ENCODE assay signal across 8 cellular contexts in genomic region chr15:43872416-43873020, GRCh38. TPM values are rescaled to one million over a fixed set of nuclear protein-coding genes. Genes with fewer than 3 reads are reported as not detected.
DNase-seq lines count a peak whose midpoint lies in the region; ATAC-seq and TF ChIP-seq lines count a peak whose summit lies in the region.

No MANE protein-coding gene starts in this region.

- H3K27ac Mint-ChIP-seq in Calu3 (ENCODE audit: unreplicated experiment): no peak overlapping the region
- H3K27ac Mint-ChIP-seq in stimulated activated effector memory CD8-positive, alpha-beta T cell treated with anti-CD3 and anti-CD28 coated beads, Interleukin-12 subunit alpha, Interleukin-12 subunit beta, amount 100 ng/mL, for 72 hours: no peak overlapping the region

- no peak overlapping the region for H3K4me3 Mint-ChIP-seq in Calu3 (ENCODE audit: low read depth, unreplicated experiment)
- no peak overlapping the region for H3K4me3 Mint-ChIP-seq in stimulated activated effector memory CD8-positive, alpha-beta T cell treated with anti-CD3 and anti-CD28 coated beads, Interleukin-12 subunit alpha, Interleukin-12 subunit beta, amount 100 ng/mL, for 72 hours

- BruUV-seq in Calu3 (replicated peaks; lab: Mats Ljungman, UMichigan): no TSS peak

- no peak overlapping the region for H3K27ac ChIP-seq in Peyer's patch

- H3K4me1 ChIP-seq in Peyer's patch: no peaks in the 10 kb centered on the region

- TF ChIP-seq POLR2A in Peyer's patch (IDR thresholded peaks at IDR 0.05): no peak

- H3K4me1 Mint-ChIP-seq in Calu3 (ENCODE audit: low read depth, unreplicated experiment): no peaks in the 10 kb centered on the region
- no peaks in the 10 kb centered on the region for H3K4me1 Mint-ChIP-seq in stimulated activated effector memory CD8-positive, alpha-beta T cell treated with anti-CD3 and anti-CD28 coated beads, Interleukin-12 subunit alpha, Interleukin-12 subunit beta, amount 100 ng/mL, for 72 hours

- no peaks in the 10 kb centered on the region for H3K36me3 ChIP-seq in Peyer's patch

- TF ChIP-seq CTCF in Calu3 (IDR thresholded peaks at IDR 0.05; ENCODE audit: unreplicated experiment) (no peak), Peyer's patch (IDR thresholded peaks at IDR 0.05) (peak in 5 of 6 experiments; percentile 8 to 48 (median 42))

- peak; percentile 48 for DNase-seq in Calu3
- DNase-seq in H4 (ENCODE audit: low spot score): peak; percentile 56
- peak in 1 of 3 donors; percentile 55 for DNase-seq in Peyer's patch
- DNase-seq in ecto neural progenitor cell (ENCODE audit: low spot score): peak; percentile 57
- peak; percentile 92 for DNase-seq in medulla oblongata (ENCODE audit: extremely low spot score)
- no peak for DNase-seq in activated CD8-positive, alpha-beta memory T cell treated with anti-CD3 and anti-CD28 coated beads, Interleukin-2, amount 50 U/mL, for 48 hours
- DNase-seq in stimulated activated effector memory CD8-positive, alpha-beta T cell treated with anti-CD3 and anti-CD28 coated beads, Interleukin-12 subunit alpha, Interleukin-12 subunit beta, amount 100 ng/mL, for 72 hours (ENCODE audit: low spot score in 2 of 2): no peak

- H3K4me3 ChIP-seq in Peyer's patch: no peak overlapping the region

- CTCF ChIA-PET in Calu3 (lab: Charles Lee): no interaction called here

- H3K36me3 Mint-ChIP-seq in Calu3 (ENCODE audit: insufficient read depth, unreplicated experiment): peaks cover 12% of the 10 kb centered on the region
- peaks cover 67% of the 10 kb centered on the region for H3K36me3 Mint-ChIP-seq in stimulated activated effector memory CD8-positive, alpha-beta T cell treated with anti-CD3 and anti-CD28 coated beads, Interleukin-12 subunit alpha, Interleukin-12 subunit beta, amount 100 ng/mL, for 72 hours

- no peaks in the 10 kb centered on the region for H3K27me3 Mint-ChIP-seq in Calu3 (ENCODE audit: unreplicated experiment)

- ATAC-seq in HG02884 (IDR thresholded peaks at IDR 0.05; ENCODE audit: unreplicated experiment): no peak
- ATAC-seq in stimulated activated effector memory CD8-positive, alpha-beta T cell treated with anti-CD3 and anti-CD28 coated beads, Interleukin-12 subunit alpha, Interleukin-12 subunit beta, amount 100 ng/mL, for 72 hours: no peak

- no peaks in the 10 kb centered on the region for H3K9me3 Mint-ChIP-seq in Calu3 (ENCODE audit: low read depth, unreplicated experiment)
- no peaks in the 10 kb centered on the region for H3K9me3 Mint-ChIP-seq in stimulated activated effector memory CD8-positive, alpha-beta T cell treated with anti-CD3 and anti-CD28 coated beads, Interleukin-12 subunit alpha, Interleukin-12 subunit beta, amount 100 ng/mL, for 72 hours

- no peaks in the 10 kb centered on the region for H3K27me3 ChIP-seq in Peyer's patch

- H3K9me3 ChIP-seq in Peyer's patch: no peaks in the 10 kb centered on the region

- intact Hi-C loops in Calu3 (cut with micrococcal nuclease; ENCODE audit: unreplicated experiment): no loop called here

RNA-seq across cellular contexts. Expression of gene WDR76, which starts 45.7 kb away (rescaled TPM):
- total RNA-seq in Calu3 (2022) (7.8 and 11.5 TPM in 2 replicates), Peyer's patch (10 to 100 TPM in 1 of 4 donors, 1 to 10 TPM in 3; 2.7 to 21.5 (median 4.1) TPM)
- total RNA-seq in H4 (2014; rRNA removed; shearing (Covaris generic)): 41.4 and 43.3 TPM in 2 replicates

RNA-seq across cellular contexts. Expression of gene MFAP1, which starts 48.0 kb away (rescaled TPM):
- total RNA-seq in Calu3 (2022) (15.8 and 16.4 TPM in 2 replicates), Peyer's patch (10 to 100 TPM in 2 of 4 donors, 1 to 10 TPM in 2; 6.1 to 21.7 (median 10.4) TPM)
- total RNA-seq in H4 (2014; rRNA removed; shearing (Covaris generic)): 37.9 and 42.2 TPM in 2 replicates

Comparison
In these comparisons a context has a peak if more than half of its experiments do, and no peak if none do; other contexts are left out.
1. DNase-seq: peak in Calu3 (single experiment), H4 (single experiment), ecto neural progenitor cell (single experiment) and medulla oblongata (single experiment); none in activated CD8-positive, alpha-beta memory T cell treated with anti-CD3 and anti-CD28 coated beads, Interleukin-2, amount 50 U/mL, for 48 hours (single experiment) and stimulated activated effector memory CD8-positive, alpha-beta T cell treated with anti-CD3 and anti-CD28 coated beads, Interleukin-12 subunit alpha, Interleukin-12 subunit beta, amount 100 ng/mL, for 72 hours (0 of 2).